Comparison of ENCODE assay signal across 8 cellular contexts in genomic region chr7:143882020-143882610, GRCh38. TPM values are rescaled to one million over a fixed set of nuclear protein-coding genes. Genes with fewer than 3 reads are reported as not detected.
DNase-seq lines count a peak whose midpoint lies in the region; ATAC-seq and TF ChIP-seq lines count a peak whose summit lies in the region.

No MANE protein-coding gene starts in this region.

- TF ChIP-seq POLR2A in suprapubic skin (IDR thresholded peaks at IDR 0.05) = no peak

- H3K14ac ChIP-seq in mesenchymal stem cell (ENCODE audit: low read length in 2 of 2) = peak overlapping the region in 1 of 2 experiments; percentile 87

- ATAC-seq in CD4-positive, alpha-beta T cell (ENCODE audit: poor library complexity) = peak; percentile 14
- ATAC-seq in GM19324 (IDR thresholded peaks at IDR 0.05; ENCODE audit: low FRiP score, unreplicated experiment) (no peak), GM19452 (IDR thresholded peaks at IDR 0.05; ENCODE audit: unreplicated experiment) (no peak)

- H3K27me3 ChIP-seq in CD4-positive, alpha-beta T cell (ENCODE audit: control insufficient read depth, insufficient read depth, low read length) = peaks cover 33% of the 10 kb centered on the region
- H3K27me3 ChIP-seq in mesenchymal stem cell (ENCODE audit: control insufficient read depth in 1 of 2, insufficient read depth in 1 of 2, low read length in 2 of 2) (no peaks in the 10 kb centered on the region), suprapubic skin (no peaks in the 10 kb centered on the region)

- no peak overlapping the region for H4K8ac ChIP-seq in mesenchymal stem cell (ENCODE audit: low read length)

- peak overlapping the region; percentile 66 for H2AFZ ChIP-seq in mesenchymal stem cell (ENCODE audit: low read depth, low read length)

- peak overlapping the region; percentile 55 for H3K4me2 ChIP-seq in mesenchymal stem cell (ENCODE audit: low read length, poor library complexity, severe bottlenecking)

- no peak overlapping the region for H2AK5ac ChIP-seq in mesenchymal stem cell (ENCODE audit: low read length, severe bottlenecking)

- no peak overlapping the region for H4K91ac ChIP-seq in mesenchymal stem cell (ENCODE audit: low read length)

- no peaks in the 10 kb centered on the region for H3K9me3 Mint-ChIP-seq in CD4-positive, alpha-beta T cell

- WGBS in mesenchymal stem cell = under 1% methylated on average over 18 of the region's 23 CpGs
- WGBS in suprapubic skin = 19% methylated on average over 22 of the region's 23 CpGs

- no peak overlapping the region for H2BK5ac ChIP-seq in mesenchymal stem cell (ENCODE audit: low read depth, low read length, poor library complexity, severe bottlenecking)

- peaks cover 4% of the 10 kb centered on the region for H3K4me1 ChIP-seq in mesenchymal stem cell (ENCODE audit: control insufficient read depth, insufficient read depth, low read depth, low read length)
- peaks cover 27% of the 10 kb centered on the region for H3K4me1 ChIP-seq in suprapubic skin

- H2BK12ac ChIP-seq in mesenchymal stem cell (ENCODE audit: low read length in 2 of 2) = peak overlapping the region in 1 of 2 experiments; percentile 15

- peak overlapping the region; percentile 27 for H3K4me3 Mint-ChIP-seq in CD4-positive, alpha-beta T cell

- no peak for DNase-seq in CD4-positive, alpha-beta T cell
- DNase-seq in NCI-H2227 treated with DMSO at 0.1 percent for 48 hours (lab: John Stamatoyannopoulos, UW) = peak; percentile 71
- DNase-seq in epithelial cell of esophagus (ENCODE audit: low read depth) = no peak
- DNase-seq in mesenchymal stem cell = peak; percentile 88
- DNase-seq in suprapubic skin (ENCODE audit: low spot score in 2 of 2) = no peak
- DNase-seq in activated CD4-positive, CD25-positive, alpha-beta regulatory T cell treated with anti-CD3 and anti-CD28 coated beads, Interleukin-2, amount 50 U/mL, for 72 hours = no peak

- POLR2A ChIA-PET in CD4-positive, alpha-beta T cell (lab: Charles Lee) = no interaction called here

- peak overlapping the region in 1 of 2 experiments; percentile 82 for H3K18ac ChIP-seq in mesenchymal stem cell (ENCODE audit: low read depth in 1 of 2, low read length in 2 of 2)

- no peak overlapping the region for H2BK15ac ChIP-seq in mesenchymal stem cell (ENCODE audit: low read depth, poor library complexity, severe bottlenecking)

- H3K23ac ChIP-seq in mesenchymal stem cell (ENCODE audit: low read length in 2 of 2) = peak overlapping the region in 1 of 2 experiments; percentile 94

- H2BK120ac ChIP-seq in mesenchymal stem cell (ENCODE audit: low read depth, low read length) = no peak overlapping the region

- H3K27ac Mint-ChIP-seq in CD4-positive, alpha-beta T cell = no peak overlapping the region

- peaks cover 38% of the 10 kb centered on the region for H3K4me1 Mint-ChIP-seq in CD4-positive, alpha-beta T cell (ENCODE audit: low read depth)

- CTCF ChIA-PET in CD4-positive, alpha-beta T cell (lab: Charles Lee) = interaction anchor here (1.3 kb wide), 1 partner anchor 13 kb away, joined by 3 read pairs; no protein-coding TSS in a partner anchor

- TF ChIP-seq CTCF in CD4-positive, alpha-beta T cell (IDR thresholded peaks at IDR 0.05) = no peak
- no peak for TF ChIP-seq CTCF in epithelial cell of esophagus (IDR thresholded peaks at IDR 0.05; ENCODE audit: insufficient read depth, low read depth, low read length, missing control alignments)
- no peak for TF ChIP-seq CTCF in suprapubic skin (IDR thresholded peaks at IDR 0.05)

- no peak overlapping the region for H3K27ac ChIP-seq in CD4-positive, alpha-beta T cell (ENCODE audit: low read depth, low read length)
- H3K27ac ChIP-seq in mesenchymal stem cell (ENCODE audit: low read length, poor library complexity, severe bottlenecking) (peak overlapping the region; percentile 14), suprapubic skin (peak overlapping the region; percentile 71)

- H3K9ac ChIP-seq in mesenchymal stem cell (ENCODE audit: low read length) = peak overlapping the region; percentile 88

- H3K36me3 Mint-ChIP-seq in CD4-positive, alpha-beta T cell (ENCODE audit: low read depth) = no peaks in the 10 kb centered on the region

- H3K9me3 ChIP-seq in CD4-positive, alpha-beta T cell (ENCODE audit: control insufficient read depth, low read length) = no peaks in the 10 kb centered on the region
- H3K9me3 ChIP-seq in mesenchymal stem cell (ENCODE audit: control insufficient read depth, low read length) = no peaks in the 10 kb centered on the region
- no peaks in the 10 kb centered on the region for H3K9me3 ChIP-seq in suprapubic skin

- intact Hi-C loops in CD4-positive, alpha-beta T cell (cut with DNase I, micrococcal nuclease) = no loop called here

- H3K36me3 ChIP-seq in mesenchymal stem cell (ENCODE audit: control insufficient read depth in 1 of 2, insufficient read depth in 2 of 2, low read depth in 1 of 2, low read length in 2 of 2) (no peaks in the 10 kb centered on the region), suprapubic skin (no peaks in the 10 kb centered on the region)

- H3K79me1 ChIP-seq in mesenchymal stem cell (replicated peaks; ENCODE audit: low read length, poor library complexity, severe bottlenecking) = peaks cover 28% of the 10 kb centered on the region

- TF ChIP-seq EP300 in suprapubic skin (IDR thresholded peaks at IDR 0.05) = no peak

- H3K27me3 Mint-ChIP-seq in CD4-positive, alpha-beta T cell = peaks cover 54% of the 10 kb centered on the region

- peak overlapping the region in 1 of 2 experiments; percentile 63 for H3K4ac ChIP-seq in mesenchymal stem cell (ENCODE audit: low read depth in 1 of 2, low read length in 2 of 2)

- H3K4me3 ChIP-seq in epithelial cell of esophagus (ENCODE audit: low read length) = peak overlapping the region; percentile 52
- peak overlapping the region; percentile 87 to 89 for H3K4me3 ChIP-seq in mesenchymal stem cell (ENCODE audit: insufficient read depth in 1 of 2, low read depth in 1 of 2, low read length in 2 of 2)
- H3K4me3 ChIP-seq in suprapubic skin = peak overlapping the region; percentile 69

RNA-seq across cellular contexts. Expression of gene TCAF1, which starts 19.9 kb away (rescaled TPM):
- total RNA-seq in CD4-positive, alpha-beta T cell = 1 to 10 TPM; 7.7 to 8.6 TPM
- polyA plus RNA-seq in mesenchymal stem cell (2013, experiment 1 of 2) = 39.5 TPM
- polyA plus RNA-seq in mesenchymal stem cell (2013, experiment 2 of 2) = 38.6 TPM
- 10 to 100 TPM; 26.6 to 56.7 (median 30.7) TPM for total RNA-seq in suprapubic skin

RNA-seq across cellular contexts. Expression of gene OR2F2, which starts 52.9 kb away (rescaled TPM):
- total RNA-seq in CD4-positive, alpha-beta T cell = not detected
- not detected for polyA plus RNA-seq in mesenchymal stem cell (2013, experiment 1 of 2)
- polyA plus RNA-seq in mesenchymal stem cell (2013, experiment 2 of 2) = not detected
- total RNA-seq in suprapubic skin = not detected

Comparison
In these comparisons a context has a peak if more than half of its experiments do, and no peak if none do; other contexts are left out.
1. DNase-seq: peak in NCI-H2227 treated with DMSO at 0.1 percent for 48 hours (single experiment) and mesenchymal stem cell (single experiment); none in CD4-positive, alpha-beta T cell (0 of 10), epithelial cell of esophagus (single experiment), suprapubic skin (0 of 2) and activated CD4-positive, CD25-positive, alpha-beta regulatory T cell treated with anti-CD3 and anti-CD28 coated beads, Interleukin-2, amount 50 U/mL, for 72 hours (single experiment).
2. Peak in every context shown above with its lines, with median percentiles within 50 percentile points of each other: H3K4me3 ChIP-seq.